Comparison of ENCODE assay signal across 27 cellular contexts in the genomic region with DNA sequence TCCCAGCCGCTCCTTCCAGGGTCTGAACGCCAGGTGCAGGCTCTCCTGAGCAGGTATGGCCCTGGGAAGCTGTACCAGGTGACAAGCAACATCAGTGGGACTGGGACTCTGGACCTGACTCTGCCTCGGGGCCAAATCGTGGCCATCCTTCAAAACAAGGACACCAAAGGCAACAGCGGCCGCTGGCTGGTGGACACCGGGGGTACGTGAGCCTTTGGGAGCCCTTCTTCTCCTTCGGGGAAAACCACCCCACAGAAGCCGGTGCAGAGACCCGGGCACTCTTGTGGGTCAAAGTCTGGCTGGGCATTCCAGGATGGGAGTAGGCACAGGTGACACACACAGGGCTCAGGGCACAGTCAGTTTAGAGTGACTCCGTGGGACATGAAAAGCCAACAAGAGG. TPM values are rescaled to one million over a fixed set of nuclear protein-coding genes. Genes with fewer than 3 reads are reported as not detected.
"Had no signal": no experiment of that assay in that cellular context is flagged by ENCODE, and none has a peak within 500 bp of the region (broad histone marks: within the 10 kb centered on the region; RNA-seq: fewer than 3 reads in every experiment).

No MANE protein-coding gene starts in this region.

- DNase-seq: islet precursor cell; left ventricle myocardium inferior; mesendoderm; naive B cell; natural killer cell; nephron progenitor cell; occipital lobe; right lobe of liver; stimulated activated CD4-positive, alpha-beta T cell treated with anti-CD3 and anti-CD28 coated beads, Interleukin-12 subunit alpha, Interleukin-12 subunit beta, amount 100 ng/mL, for 4 hours; stimulated activated CD4-positive, alpha-beta T cell treated with anti-CD3 and anti-CD28 coated beads, Interleukin-15, amount 100 ng/mL, for 24 hours; stimulated activated CD4-positive, alpha-beta T cell treated with anti-CD3 and anti-CD28 coated beads, Interleukin-2, amount 100 ng/mL, for 24 hours; stimulated activated CD4-positive, alpha-beta T cell treated with anti-CD3 and anti-CD28 coated beads, Interleukin-4, amount 100 ng/mL, for 1 hour; stimulated activated naive B cell treated with anti-CD40 and anti-IgM and Interleukin-4, amounts not matched to agents 10 μg/mL and 1 μg/mL and 100 μg/mL, for 72 hours; stimulated activated naive CD8-positive, alpha-beta T cell treated with anti-CD3 and anti-CD28 coated beads, Interleukin-15, Interleukin-2, amounts not matched to agents 100 U/mL and 50 U/mL, for 24 hours; stomach; testis; thyroid gland; transverse colon had no signal

- H3K27ac Mint-ChIP-seq: mesothelial cell of epicardium; naive B cell; natural killer cell; nephron progenitor cell; neural progenitor cell; progenitor cell of endocrine pancreas; stimulated activated naive B cell treated with anti-CD40 and anti-IgM and Interleukin-4, amounts not matched to agents 10 μg/mL and 1 μg/mL and 100 μg/mL, for 72 hours had no signal

- H3K4me3 Mint-ChIP-seq: mesothelial cell of epicardium; naive B cell; natural killer cell; nephron progenitor cell; neural progenitor cell; stimulated activated naive B cell treated with anti-CD40 and anti-IgM and Interleukin-4, amounts not matched to agents 10 μg/mL and 1 μg/mL and 100 μg/mL, for 72 hours had no signal

- H3K4me3 ChIP-seq: left ventricle myocardium inferior, lung, neural progenitor cell, right atrium auricular region, right lobe of liver, stomach, testis, thyroid gland, transverse colon, upper lobe of left lung, vagina had no signal

- H3K27ac ChIP-seq: left ventricle myocardium inferior, neural progenitor cell, neutrophil, right atrium auricular region, right lobe of liver, stomach, testis, thyroid gland, transverse colon, vagina had no signal

- H3K9me3 ChIP-seq: left ventricle myocardium inferior, neutrophil, right atrium auricular region, right lobe of liver, stomach, testis, thyroid gland, transverse colon, upper lobe of left lung, vagina had no signal

- H3K36me3 Mint-ChIP-seq: naive B cell; natural killer cell; neural progenitor cell; stimulated activated naive B cell treated with anti-CD40 and anti-IgM and Interleukin-4, amounts not matched to agents 10 μg/mL and 1 μg/mL and 100 μg/mL, for 72 hours had no signal

- H3K4me1 ChIP-seq: neural progenitor cell, right lobe of liver had no signal

- H3K27me3 ChIP-seq: neural progenitor cell, neutrophil, right atrium auricular region, right lobe of liver, stomach, testis, thyroid gland, transverse colon, upper lobe of left lung, vagina had no signal

- H3K9me3 Mint-ChIP-seq: mesothelial cell of epicardium; naive B cell; natural killer cell; nephron progenitor cell; neural progenitor cell; stimulated activated naive B cell treated with anti-CD40 and anti-IgM and Interleukin-4, amounts not matched to agents 10 μg/mL and 1 μg/mL and 100 μg/mL, for 72 hours had no signal

- H3K36me3 ChIP-seq: neural progenitor cell, neutrophil, right lobe of liver had no signal

- H3K4me1 Mint-ChIP-seq: mesothelial cell of epicardium, naive B cell, natural killer cell had no signal

RNA-seq across cellular contexts. Expression of a gene that starts 45.8 kb away (rescaled TPM):
- total RNA-seq: mononuclear cell had no signal
